ENCODE assay signal across 11 cellular contexts in the genomic region with DNA sequence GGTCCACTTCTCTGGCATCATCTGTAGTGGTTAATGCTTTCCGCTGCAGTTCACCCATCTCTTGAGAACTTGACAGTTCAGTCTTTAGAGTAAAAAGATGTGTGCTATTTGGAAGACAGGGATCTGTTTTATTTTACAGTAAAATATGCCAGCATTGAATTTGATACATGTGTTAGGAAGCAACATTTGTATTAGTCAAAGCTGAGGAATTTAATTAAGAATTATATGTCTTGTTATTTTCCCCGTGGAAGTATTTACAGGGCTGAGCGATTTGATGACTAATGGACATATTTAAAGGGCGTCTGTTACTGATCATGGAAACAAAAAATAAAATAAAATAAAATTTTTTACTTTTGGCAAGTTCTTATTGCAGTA.
DNase-seq lines count a peak whose midpoint lies in the region; ATAC-seq, FAIRE-seq and TF ChIP-seq lines count a peak whose summit lies in the region.
"Had no signal": no experiment of that assay in that cellular context is flagged by ENCODE, and none has a peak within 500 bp of the region (broad histone marks: within the 10 kb centered on the region; RNA-seq: fewer than 3 reads in every experiment).

No MANE protein-coding gene starts in this region.

- no peak for ATAC-seq in GM21367 (IDR thresholded peaks at IDR 0.05; ENCODE audit: unreplicated experiment)
- no peak for ATAC-seq in HG02870 (IDR thresholded peaks at IDR 0.05; ENCODE audit: unreplicated experiment)

- FAIRE-seq in bronchial epithelial cell (lab: Jason Lieb, UNC) (no peak), islet of Langerhans (lab: Jason Lieb, UNC) (peak; percentile 13)

- H3K36me3 ChIP-seq in bronchial epithelial cell (ENCODE audit: control insufficient read depth, insufficient read depth, low read length) (no peaks in the 10 kb centered on the region), BE2C (no peaks in the 10 kb centered on the region)
- H3K36me3 ChIP-seq: prostate gland had no signal

- TF ChIP-seq CTCF in bronchial epithelial cell (IDR thresholded peaks at IDR 0.05; ENCODE audit: insufficient read depth, low read length, severe bottlenecking) (no peak), BE2C (IDR thresholded peaks at IDR 0.05; ENCODE audit: low read depth, low read length) (no peak)

- no peaks in the 10 kb centered on the region for H3K9me3 ChIP-seq in BE2C
- H3K9me3 ChIP-seq: prostate gland had no signal

- H3K4me3 ChIP-seq in bronchial epithelial cell (ENCODE audit: low read depth, low read length) (no peak overlapping the region), BE2C (ENCODE audit: low read depth, low read length) (no peak overlapping the region)
- H3K4me3 ChIP-seq: prostate gland had no signal

- DNase-seq in HS-5 (ENCODE audit: low read depth) = peak; percentile 67
- DNase-seq in bronchial epithelial cell (ENCODE audit: low read depth) = peak; percentile 58
- no peak for DNase-seq in BE2C
- DNase-seq in NOMO-1 (lab: John Stamatoyannopoulos, UW; ENCODE audit: unreplicated experiment in 2 of 2) = no peak
- DNase-seq: activated CD4-positive, alpha-beta memory T cell treated with anti-CD3 and anti-CD28 coated beads for 36 hours; activated naive CD4-positive, alpha-beta T cell; OCI-M1 had no signal

- H3K27me3 ChIP-seq in bronchial epithelial cell (ENCODE audit: control insufficient read depth, insufficient read depth, low read length) (no peaks in the 10 kb centered on the region), BE2C (no peaks in the 10 kb centered on the region)

- peaks cover 10% of the 10 kb centered on the region for H3K4me1 ChIP-seq in BE2C
- H3K4me1 ChIP-seq: prostate gland had no signal

Comparison
In these comparisons a context has a peak if more than half of its experiments do, and no peak if none do; other contexts are left out.
1. DNase-seq: peak in HS-5 (single experiment) and bronchial epithelial cell (single experiment); none in BE2C (single experiment) and NOMO-1 (0 of 2).